ENCODE assay signal across 30 cellular contexts in the genomic region with DNA sequence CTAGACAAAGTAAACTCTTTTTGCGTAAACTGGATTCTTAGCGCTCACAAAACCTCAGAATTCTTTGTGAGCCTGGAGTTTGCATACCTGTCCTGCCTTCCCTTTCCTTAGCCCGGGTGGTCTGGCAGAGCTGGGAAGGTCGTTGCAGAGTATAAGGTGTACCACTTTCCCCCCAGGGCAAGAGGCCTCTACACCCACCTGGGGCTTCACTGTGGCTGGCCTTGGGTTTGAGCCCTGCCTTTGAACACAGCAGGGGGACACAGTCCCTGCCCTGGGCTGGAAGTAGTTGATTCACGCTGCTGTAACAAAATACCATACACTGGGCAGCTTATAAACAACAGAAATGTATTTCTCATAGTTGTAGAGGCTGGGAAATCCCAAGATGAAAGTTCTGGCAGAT.
"Had no signal": no experiment of that assay in that cellular context is flagged by ENCODE, and none has a peak within 500 bp of the region (broad histone marks: within the 10 kb centered on the region; RNA-seq: fewer than 3 reads in every experiment).

No MANE protein-coding gene starts in this region.

- H3K4me1 ChIP-seq: ascending aorta, Peyer's patch, SJSA1 had no signal

- H3K36me3 ChIP-seq: ascending aorta, cardiac muscle cell, Peyer's patch, SJSA1 had no signal

- H3K27me3 ChIP-seq: ascending aorta, cardiac muscle cell, Peyer's patch, SJSA1 had no signal

- H3K9me3 ChIP-seq: Peyer's patch, SJSA1, SK-N-SH had no signal

- DNase-seq: activated CD4-positive, alpha-beta T cell treated with anti-CD3 and anti-CD28 coated beads for 36 hours; activated CD4-positive, alpha-beta T cell treated with anti-CD3 and anti-CD28 coated beads, Interleukin-2, amount 10 ng/mL, durations not matched to agents 7 days and 5 days; activated CD4-positive, alpha-beta T cell treated with anti-CD3 and anti-CD28 coated beads, Interleukin-2, amount 50 U/mL, for 48 hours; activated CD8-positive, alpha-beta T cell treated with anti-CD3 and anti-CD28 coated beads, Interleukin-2, amount 10 ng/mL, durations not matched to agents 7 days and 5 days; activated gamma-delta T cell; activated naive CD4-positive, alpha-beta T cell treated with Interleukin-2 at 50 U/mL for 16 hours; activated naive CD8-positive, alpha-beta T cell treated with anti-CD3 and anti-CD28 coated beads, Interleukin-2, amount 10 ng/mL, durations not matched to agents 7 days and 5 days; activated T-cell treated with anti-CD3 and anti-CD28 coated beads, Interleukin-2, amount 50 U/mL, for 24 hours; amygdala; NCI-H1105; NCI-H1417 treated with DMSO at 0.1 percent for 48 hours; NCI-H187 treated with DMSO at 0.1 percent for 48 hours; NCI-H2081; NCI-H2171 treated with DMSO at 0.1 percent for 48 hours; NCI-H2227 treated with DMSO at 0.1 percent for 48 hours; NCI-H446; NCI-H510A treated with DMSO at 0.1 percent for 48 hours; NCI-H526 treated with DMSO at 0.1 percent for 48 hours; Peyer's patch; RPMI8226; SHP77 treated with DMSO at 0.1 percent for 48 hours; SK-N-SH had no signal

- H3K9me2 ChIP-seq: SK-N-SH had no signal

- H3K4me1 Mint-ChIP-seq: activated CD4-positive, alpha-beta T cell treated with anti-CD3 and anti-CD28 coated beads for 36 hours; activated naive CD4-positive, alpha-beta T cell treated with anti-CD3 and anti-CD28 coated beads, Interleukin-2, amount 50 U/mL, for 24 hours had no signal

- H3K36me3 Mint-ChIP-seq: activated naive CD4-positive, alpha-beta T cell treated with anti-CD3 and anti-CD28 coated beads, Interleukin-2, amount 50 U/mL, for 24 hours had no signal

- H3K27ac ChIP-seq: ascending aorta, cardiac muscle cell, Peyer's patch, SJSA1 had no signal

- H3K9ac ChIP-seq: SK-N-SH had no signal

- H3K4me3 ChIP-seq: ascending aorta, cardiac muscle cell, Peyer's patch, SJSA1 had no signal

- H3K27ac Mint-ChIP-seq: activated CD4-positive, alpha-beta T cell treated with anti-CD3 and anti-CD28 coated beads for 36 hours; activated CD4-positive, alpha-beta T cell treated with anti-CD3 and anti-CD28 coated beads, Interleukin-2, amount 10 ng/mL, durations not matched to agents 7 days and 5 days; activated CD8-positive, alpha-beta T cell treated with anti-CD3 and anti-CD28 coated beads, Interleukin-2, amount 10 ng/mL, durations not matched to agents 7 days and 5 days; activated naive CD4-positive, alpha-beta T cell treated with anti-CD3 and anti-CD28 coated beads, Interleukin-2, amount 50 U/mL, for 24 hours; activated naive CD8-positive, alpha-beta T cell treated with anti-CD3 and anti-CD28 coated beads, Interleukin-2, amount 10 ng/mL, durations not matched to agents 7 days and 5 days; activated T-cell treated with anti-CD3 and anti-CD28 coated beads, Interleukin-2, amount 50 U/mL, for 24 hours; activated T-helper 2 cell treated with anti-CD3 and anti-CD28 coated beads, Interferon-gamma antibody, Interleukin-2, Interleukin-4, amounts not matched to agents 10 μg/mL and 5 μg/mL and 100 μg/mL, durations not matched to agents 14 hours and 24 hours and 36 hours; T-helper 1 cell treated with Interleukin-12 subunit alpha and Interleukin-12 subunit beta and Interleukin-4 antibody, amounts not matched to agents 30 μg/mL and 1 μg/mL, for 36 hours; T-helper 2 cell treated with Interferon-gamma antibody and Interleukin-4, amounts not matched to agents 5 μg/mL and 100 μg/mL, for 36 hours had no signal

- H3K9me3 Mint-ChIP-seq: activated naive CD4-positive, alpha-beta T cell treated with anti-CD3 and anti-CD28 coated beads, Interleukin-2, amount 50 U/mL, for 24 hours; central memory CD8-positive, alpha-beta T cell had no signal

- H3K4me2 ChIP-seq: SK-N-SH had no signal

- H3K4me3 Mint-ChIP-seq: activated CD4-positive, alpha-beta T cell treated with anti-CD3 and anti-CD28 coated beads for 36 hours; activated CD4-positive, alpha-beta T cell treated with anti-CD3 and anti-CD28 coated beads, Interleukin-2, amount 10 ng/mL, durations not matched to agents 7 days and 5 days; activated CD8-positive, alpha-beta T cell treated with anti-CD3 and anti-CD28 coated beads, Interleukin-2, amount 10 ng/mL, durations not matched to agents 7 days and 5 days; activated naive CD4-positive, alpha-beta T cell treated with anti-CD3 and anti-CD28 coated beads, Interleukin-2, amount 50 U/mL, for 24 hours; activated naive CD8-positive, alpha-beta T cell treated with anti-CD3 and anti-CD28 coated beads, Interleukin-2, amount 10 ng/mL, durations not matched to agents 7 days and 5 days; activated T-cell treated with anti-CD3 and anti-CD28 coated beads, Interleukin-2, amount 50 U/mL, for 24 hours; central memory CD8-positive, alpha-beta T cell; T-helper 1 cell treated with Interleukin-12 subunit alpha and Interleukin-12 subunit beta and Interleukin-4 antibody, amounts not matched to agents 30 μg/mL and 1 μg/mL, for 36 hours; T-helper 2 cell treated with Interferon-gamma antibody and Interleukin-4, amounts not matched to agents 5 μg/mL and 100 μg/mL, for 36 hours had no signal

- H3K27me3 Mint-ChIP-seq: activated CD4-positive, alpha-beta T cell treated with anti-CD3 and anti-CD28 coated beads for 36 hours; activated CD4-positive, alpha-beta T cell treated with anti-CD3 and anti-CD28 coated beads, Interleukin-2, amount 10 ng/mL, durations not matched to agents 7 days and 5 days; activated naive CD4-positive, alpha-beta T cell treated with anti-CD3 and anti-CD28 coated beads, Interleukin-2, amount 50 U/mL, for 24 hours; activated naive CD8-positive, alpha-beta T cell treated with anti-CD3 and anti-CD28 coated beads, Interleukin-2, amount 10 ng/mL, durations not matched to agents 7 days and 5 days; activated T-cell treated with anti-CD3 and anti-CD28 coated beads, Interleukin-2, amount 50 U/mL, for 24 hours; central memory CD8-positive, alpha-beta T cell had no signal
